In the genomic region with DNA sequence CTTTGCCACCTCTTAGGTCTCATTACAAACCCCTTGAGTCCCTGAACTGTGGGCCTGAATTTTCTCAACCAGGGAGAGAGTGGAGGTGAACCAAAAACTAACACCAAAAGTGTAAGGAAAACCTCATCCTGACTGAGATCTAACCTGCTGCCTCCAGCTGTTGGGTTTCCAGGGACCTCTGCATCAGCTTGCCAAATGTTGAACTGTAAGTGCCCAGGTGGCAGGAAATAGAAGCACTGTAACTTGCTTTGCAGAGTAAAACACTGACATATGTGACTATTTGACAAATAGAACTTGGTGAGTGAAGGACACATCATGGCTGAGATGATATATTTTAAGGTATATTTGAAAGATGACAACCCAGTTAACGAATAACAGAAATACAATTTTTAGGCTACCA, we compare ENCODE assay signal across 15 cellular contexts. TPM values are rescaled to one million over a fixed set of nuclear protein-coding genes. Genes with fewer than 3 reads are reported as not detected.
"Had no signal": no experiment of that assay in that cellular context is flagged by ENCODE, and none has a peak within 500 bp of the region (broad histone marks: within the 10 kb centered on the region; RNA-seq: fewer than 3 reads in every experiment).

No MANE protein-coding gene starts in this region.

- H3K27me3 ChIP-seq: gastroesophageal sphincter, thyroid gland had no signal

- H3K27ac ChIP-seq: gastroesophageal sphincter, heart right ventricle, thyroid gland had no signal

- DNase-seq: activated CD4-positive, alpha-beta memory T cell treated with anti-CD3 and anti-CD28 coated beads, Interleukin-2, amount 10 ng/mL, durations not matched to agents 7 days and 5 days; activated CD4-positive, alpha-beta T cell treated with anti-CD3 and anti-CD28 coated beads for 4 hours; activated naive CD4-positive, alpha-beta T cell treated with anti-CD3 and anti-CD28 coated beads, Interleukin-2, amount 10 ng/mL, durations not matched to agents 7 days and 5 days; activated T-cell treated with anti-CD3 and anti-CD28 coated beads, Interleukin-2, amount 50 U/mL, for 24 hours; caudate nucleus; midbrain; stimulated activated CD4-positive, alpha-beta T cell treated with anti-CD3 and anti-CD28 coated beads, Interleukin-2, amount 100 ng/mL, for 24 hours; thyroid gland had no signal

- H3K36me3 ChIP-seq: gastroesophageal sphincter, heart right ventricle, thyroid gland had no signal

- ATAC-seq: gastroesophageal sphincter, sciatic nerve had no signal

- H3K4me1 ChIP-seq: gastroesophageal sphincter, thyroid gland had no signal

- H3K4me3 ChIP-seq: gastroesophageal sphincter, heart right ventricle, lung, thyroid gland had no signal

- H3K9me3 ChIP-seq: gastroesophageal sphincter, heart right ventricle, thyroid gland had no signal

RNA-seq across cellular contexts. Expression of a gene that starts 48.4 kb away (rescaled TPM):
- total RNA-seq: myocyte, neural crest cell, osteocyte had no signal
